10 cellular contexts compared by ENCODE assay signal in genomic region chr11:72078477-72078876, GRCh38. TPM values are rescaled to one million over a fixed set of nuclear protein-coding genes. Genes with fewer than 3 reads are reported as not detected.
DNase-seq lines count a peak whose midpoint lies in the region; FAIRE-seq and TF ChIP-seq lines count a peak whose summit lies in the region.
"Had no signal": no experiment of that assay in that cellular context is flagged by ENCODE, and none has a peak within 500 bp of the region (broad histone marks: within the 10 kb centered on the region; RNA-seq: fewer than 3 reads in every experiment).

No MANE protein-coding gene starts in this region.

- TF ChIP-seq CTCF in HFF-Myc (IDR thresholded peaks at IDR 0.05; ENCODE audit: low read depth, low read length, missing control alignments): no peak
- no peak for TF ChIP-seq CTCF in foreskin fibroblast (IDR thresholded peaks at IDR 0.05; ENCODE audit: low read depth, low read length)

- no peak for DNase-seq in HFF-Myc (ENCODE audit: extremely low read depth, low read depth)
- no peak for DNase-seq in activated CD4-positive, alpha-beta memory T cell treated with anti-CD3 and anti-CD28 coated beads for 36 hours
- DNase-seq in foreskin fibroblast: no peak
- DNase-seq in NCI-H2029 treated with DMSO at 0.1 percent for 48 hours (lab: John Stamatoyannopoulos, UW): no peak
- DNase-seq in activated effector memory CD4-positive, alpha-beta T cell treated with anti-CD3 and anti-CD28 coated beads, Interleukin-2, amount 50 U/mL, for 16 hours: no peak
- DNase-seq in activated CD8-positive, alpha-beta memory T cell treated with anti-CD3 and anti-CD28 coated beads, Interleukin-2, amount 50 U/mL, for 4 hours: no peak
- DNase-seq in GM12891 (ENCODE audit: insufficient read length, low spot score): no peak
- DNase-seq: left ventricle myocardium superior, NCI-H1436 treated with DMSO at 0.1 percent for 48 hours had no signal

- H3K27me3 Mint-ChIP-seq in activated CD4-positive, alpha-beta memory T cell treated with anti-CD3 and anti-CD28 coated beads for 36 hours: no peaks in the 10 kb centered on the region

- CTCF ChIA-PET in activated CD4-positive, alpha-beta memory T cell treated with anti-CD3 and anti-CD28 coated beads for 36 hours (lab: Charles Lee): interaction anchor here (1.2 to 4.1 kb wide), 4 partner anchors 10 to 53 kb away, joined by 3 to 26 read pairs (median 8); no protein-coding TSS in a partner anchor

- peak overlapping the region; percentile 92 for H3K4me3 Mint-ChIP-seq in activated CD4-positive, alpha-beta memory T cell treated with anti-CD3 and anti-CD28 coated beads for 36 hours

- H3K4me1 Mint-ChIP-seq in activated CD4-positive, alpha-beta memory T cell treated with anti-CD3 and anti-CD28 coated beads for 36 hours (ENCODE audit: low read depth): peaks cover 31% of the 10 kb centered on the region

- H3K4me3 ChIP-seq in HFF-Myc (replicated peaks; ENCODE audit: low read depth, low read length): peak overlapping the region; percentile 55
- peak overlapping the region; percentile 81 to 82 for H3K4me3 ChIP-seq in foreskin fibroblast (ENCODE audit: low read depth in 1 of 2, low read length in 2 of 2)
- H3K4me3 ChIP-seq in skin epidermis: peak overlapping the region in 2 of 7 experiments; percentile 74 to 77

- POLR2A ChIA-PET in activated CD4-positive, alpha-beta memory T cell treated with anti-CD3 and anti-CD28 coated beads for 36 hours (lab: Charles Lee): interaction anchor here (1.6 kb wide), 1 partner anchor 38 kb away, joined by 5 read pairs; no protein-coding TSS in a partner anchor

- TF ChIP-seq POLR2A in GM12891 (IDR thresholded peaks at IDR 0.05; ENCODE audit: low read depth, low read length): no peak

- no peak overlapping the region for H3K27ac Mint-ChIP-seq in activated CD4-positive, alpha-beta memory T cell treated with anti-CD3 and anti-CD28 coated beads for 36 hours

- H3K27ac ChIP-seq in skin epidermis: peak overlapping the region in 17 of 21 experiments; percentile 5 to 93 (median 89)

- no peaks in the 10 kb centered on the region for H3K9me3 Mint-ChIP-seq in activated CD4-positive, alpha-beta memory T cell treated with anti-CD3 and anti-CD28 coated beads for 36 hours

- peaks cover 7% of the 10 kb centered on the region for H3K36me3 Mint-ChIP-seq in activated CD4-positive, alpha-beta memory T cell treated with anti-CD3 and anti-CD28 coated beads for 36 hours

- intact Hi-C loops in activated CD4-positive, alpha-beta memory T cell treated with anti-CD3 and anti-CD28 coated beads for 36 hours (cut with micrococcal nuclease): no loop called here

- no peak for FAIRE-seq in GM12891 (lab: Jason Lieb, UNC)

TF ChIP-seq in GM12891, 5 proteins besides CTCF, POLR2A, EP300 and RAD21:
- TF ChIP-seq TAF1 (IDR thresholded peaks at IDR 0.05; ENCODE audit: low read depth, low read length) (no peak), SPI1 (IDR thresholded peaks at IDR 0.05; ENCODE audit: low read depth, low read length) (no peak), POLR2AphosphoS5 (IDR thresholded peaks at IDR 0.05; ENCODE audit: low read depth, low read length) (no peak), POU2F2 (IDR thresholded peaks at IDR 0.05; ENCODE audit: low read depth, low read length) (no peak), PAX5 (IDR thresholded peaks at IDR 0.05; ENCODE audit: insufficient read depth, low read length, severe bottlenecking) (no peak)
TF ChIP-seq in GM12891: peak in this region for 0.

RNA-seq across cellular contexts. Expression of gene NUMA1, which starts 1.9 kb away (rescaled TPM):
- 100 to 1,000 TPM; 149 to 158 TPM for total RNA-seq in activated CD4-positive, alpha-beta memory T cell treated with anti-CD3 and anti-CD28 coated beads for 36 hours
- 80.9 TPM for polyA plus RNA-seq in GM12891 (2012; ENCODE audit: low read depth, missing spikeins)

RNA-seq across cellular contexts. Expression of gene LRRC51, which starts 2.2 kb away (rescaled TPM):
- total RNA-seq in activated CD4-positive, alpha-beta memory T cell treated with anti-CD3 and anti-CD28 coated beads for 36 hours: 1 to 10 TPM; 8.3 to 8.5 TPM
- 4.9 TPM for polyA plus RNA-seq in GM12891 (2012; ENCODE audit: low read depth, missing spikeins)

RNA-seq across cellular contexts. Expression of gene LAMTOR1, which starts 24.6 kb away (rescaled TPM):
- 10 to 100 TPM; 54.3 to 56.2 TPM for total RNA-seq in activated CD4-positive, alpha-beta memory T cell treated with anti-CD3 and anti-CD28 coated beads for 36 hours
- 82.0 TPM for polyA plus RNA-seq in GM12891 (2012; ENCODE audit: low read depth, missing spikeins)

RNA-seq across cellular contexts. Expression of gene TOMT, which starts 27.2 kb away (rescaled TPM):
- not detected for total RNA-seq in activated CD4-positive, alpha-beta memory T cell treated with anti-CD3 and anti-CD28 coated beads for 36 hours
- not detected for polyA plus RNA-seq in GM12891 (2012; ENCODE audit: low read depth, missing spikeins)
- total RNA-seq: left ventricle myocardium superior had no signal

RNA-seq across cellular contexts. Expression of gene ANAPC15, which starts 34.0 kb away (rescaled TPM):
- total RNA-seq in activated CD4-positive, alpha-beta memory T cell treated with anti-CD3 and anti-CD28 coated beads for 36 hours: 10 to 100 TPM; 62.6 to 64.2 TPM
- 80.1 TPM for polyA plus RNA-seq in GM12891 (2012; ENCODE audit: low read depth, missing spikeins)
